In the genomic region with DNA sequence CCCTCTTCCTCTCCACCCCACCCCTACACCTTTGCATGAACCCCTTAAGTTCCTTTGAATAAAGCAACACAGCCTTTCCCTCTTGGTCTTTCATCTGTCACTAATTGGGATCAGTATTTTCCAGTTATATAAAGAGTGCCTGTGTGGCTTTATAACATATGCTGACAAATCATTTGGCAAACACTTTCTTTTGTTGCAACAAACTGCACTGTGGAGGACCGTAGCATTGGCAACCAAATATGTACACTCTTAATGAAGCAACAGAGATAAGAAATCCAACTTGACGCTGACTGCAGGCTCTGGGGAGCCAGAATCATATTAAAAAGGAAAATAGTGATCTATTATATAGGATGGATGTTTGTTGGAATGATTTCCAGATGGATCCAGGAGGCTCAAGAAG, we compare ENCODE assay signal across 12 cellular contexts.
DNase-seq lines count a peak whose midpoint lies in the region; ATAC-seq and TF ChIP-seq lines count a peak whose summit lies in the region.
"Had no signal": no experiment of that assay in that cellular context is flagged by ENCODE, and none has a peak within 500 bp of the region (broad histone marks: within the 10 kb centered on the region; RNA-seq: fewer than 3 reads in every experiment).

No MANE protein-coding gene starts in this region.

- TF ChIP-seq CTCF in tibial artery (IDR thresholded peaks at IDR 0.05), result no peak

- H3K27ac Mint-ChIP-seq in activated CD4-positive, alpha-beta T cell treated with anti-CD3 and anti-CD28 coated beads for 36 hours, result no peak overlapping the region
- H3K27ac Mint-ChIP-seq: activated T-cell treated with anti-CD3 and anti-CD28 coated beads, Interleukin-2, amount 50 U/mL, for 24 hours; stimulated activated naive B cell treated with anti-CD40 and anti-IgM and Interleukin-4, amounts not matched to agents 10 μg/mL and 1 μg/mL and 100 μg/mL, for 72 hours had no signal

- intact Hi-C loops in right cardiac atrium (cut with DNase I) (no loop called here), tibial artery (cut with DNase I; ENCODE audit: low total_unique reads) (no loop called here)
- intact Hi-C loops in activated CD4-positive, alpha-beta T cell treated with anti-CD3 and anti-CD28 coated beads for 36 hours (cut with DNase I, micrococcal nuclease), result no loop called here

- DNase-seq in HCEC 1CT (peak; percentile 58), amniotic epithelial cell (ENCODE audit: low read depth) (peak; percentile 95), right cardiac atrium (peak in 1 of 3 donors; percentile 22), SHP77 treated with DMSO at 0.1 percent for 48 hours (lab: John Stamatoyannopoulos, UW) (no peak), tibial artery (no peak)
- no peak for DNase-seq in activated CD4-positive, alpha-beta T cell treated with anti-CD3 and anti-CD28 coated beads for 36 hours
- DNase-seq: activated T-cell treated with anti-CD3 and anti-CD28 coated beads, Interleukin-2, amount 50 U/mL, for 24 hours; NCI-H1105; nucleus accumbens; stimulated activated naive B cell treated with anti-CD40 and anti-IgM and Interleukin-4, amounts not matched to agents 10 μg/mL and 1 μg/mL and 100 μg/mL, for 72 hours had no signal

- peaks cover 9% of the 10 kb centered on the region for H3K4me1 ChIP-seq in right cardiac atrium (ENCODE audit: control insufficient read depth, insufficient read depth, low read length)
- H3K4me1 ChIP-seq in stomach smooth muscle (ENCODE audit: control insufficient read depth, insufficient read depth, low read length), result peaks cover 45% of the 10 kb centered on the region
- peaks cover 0 to 17% (median 6%) of the 10 kb centered on the region in 4 donors for H3K4me1 ChIP-seq in tibial artery

- H3K36me3 Mint-ChIP-seq in activated CD4-positive, alpha-beta T cell treated with anti-CD3 and anti-CD28 coated beads for 36 hours (ENCODE audit: low read depth), result no peaks in the 10 kb centered on the region
- H3K36me3 Mint-ChIP-seq: stimulated activated naive B cell treated with anti-CD40 and anti-IgM and Interleukin-4, amounts not matched to agents 10 μg/mL and 1 μg/mL and 100 μg/mL, for 72 hours had no signal

- H3K9ac ChIP-seq in stomach smooth muscle (ENCODE audit: low read length in 2 of 2), result peak overlapping the region; percentile 49 to 68

- no peaks in the 10 kb centered on the region for H3K9me3 Mint-ChIP-seq in activated CD4-positive, alpha-beta T cell treated with anti-CD3 and anti-CD28 coated beads for 36 hours (ENCODE audit: low read depth)
- H3K9me3 Mint-ChIP-seq: activated T-cell treated with anti-CD3 and anti-CD28 coated beads, Interleukin-2, amount 50 U/mL, for 24 hours; stimulated activated naive B cell treated with anti-CD40 and anti-IgM and Interleukin-4, amounts not matched to agents 10 μg/mL and 1 μg/mL and 100 μg/mL, for 72 hours had no signal

- no peak overlapping the region for H3K4me3 Mint-ChIP-seq in activated CD4-positive, alpha-beta T cell treated with anti-CD3 and anti-CD28 coated beads for 36 hours
- H3K4me3 Mint-ChIP-seq: activated T-cell treated with anti-CD3 and anti-CD28 coated beads, Interleukin-2, amount 50 U/mL, for 24 hours; stimulated activated naive B cell treated with anti-CD40 and anti-IgM and Interleukin-4, amounts not matched to agents 10 μg/mL and 1 μg/mL and 100 μg/mL, for 72 hours had no signal

- ATAC-seq in right cardiac atrium, result peak; percentile 87 to 89
- no peak for ATAC-seq in HG03196 (IDR thresholded peaks at IDR 0.05; ENCODE audit: unreplicated experiment)
- ATAC-seq in activated CD4-positive, alpha-beta T cell treated with anti-CD3 and anti-CD28 coated beads for 36 hours, result no peak
- ATAC-seq: stimulated activated naive B cell treated with anti-CD40 and anti-IgM and Interleukin-4, amounts not matched to agents 10 μg/mL and 1 μg/mL and 100 μg/mL, for 72 hours had no signal

- H3K27me3 Mint-ChIP-seq in activated CD4-positive, alpha-beta T cell treated with anti-CD3 and anti-CD28 coated beads for 36 hours, result peaks cover 9% of the 10 kb centered on the region
- H3K27me3 Mint-ChIP-seq: stimulated activated naive B cell treated with anti-CD40 and anti-IgM and Interleukin-4, amounts not matched to agents 10 μg/mL and 1 μg/mL and 100 μg/mL, for 72 hours had no signal

- CTCF ChIA-PET in activated CD4-positive, alpha-beta T cell treated with anti-CD3 and anti-CD28 coated beads for 36 hours (lab: Charles Lee), result no interaction called here

- H3K4me3 ChIP-seq in right cardiac atrium (ENCODE audit: low read length) (no peak overlapping the region), stomach smooth muscle (ENCODE audit: low read length in 2 of 2) (peak overlapping the region; percentile 1 to 54), tibial artery (no peak overlapping the region)

- H3K4me1 Mint-ChIP-seq in activated CD4-positive, alpha-beta T cell treated with anti-CD3 and anti-CD28 coated beads for 36 hours, result no peaks in the 10 kb centered on the region
- H3K4me1 Mint-ChIP-seq: stimulated activated naive B cell treated with anti-CD40 and anti-IgM and Interleukin-4, amounts not matched to agents 10 μg/mL and 1 μg/mL and 100 μg/mL, for 72 hours had no signal

- no peaks in the 10 kb centered on the region for H3K36me3 ChIP-seq in stomach smooth muscle (ENCODE audit: control insufficient read depth in 2 of 2, insufficient read depth in 2 of 2, low read length in 2 of 2)
- no peaks in the 10 kb centered on the region for H3K36me3 ChIP-seq in tibial artery

- POLR2A ChIA-PET in activated CD4-positive, alpha-beta T cell treated with anti-CD3 and anti-CD28 coated beads for 36 hours (lab: Charles Lee), result no interaction called here

- no peaks in the 10 kb centered on the region for H3K27me3 ChIP-seq in right cardiac atrium (ENCODE audit: control insufficient read depth, insufficient read depth)
- no peaks in the 10 kb centered on the region for H3K27me3 ChIP-seq in stomach smooth muscle (ENCODE audit: control insufficient read depth in 1 of 2, insufficient read depth in 2 of 2, low read length in 2 of 2)
- H3K27me3 ChIP-seq in tibial artery, result no peaks in the 10 kb centered on the region

- H3K9me3 ChIP-seq in right cardiac atrium (ENCODE audit: control insufficient read depth, low read length) (no peaks in the 10 kb centered on the region), stomach smooth muscle (ENCODE audit: control insufficient read depth in 2 of 2, low read length in 2 of 2) (no peaks in the 10 kb centered on the region), tibial artery (no peaks in the 10 kb centered on the region)

- H3K27ac ChIP-seq in right cardiac atrium (ENCODE audit: low read length) (no peak overlapping the region), stomach smooth muscle (ENCODE audit: low read length) (peak overlapping the region; percentile 93), tibial artery (no peak overlapping the region)

- 13% methylated on average over 2 of the region's 2 CpGs for WGBS in right cardiac atrium

Comparison
In these comparisons a context has a peak if more than half of its experiments do, and no peak if none do; other contexts are left out.
1. DNase-seq: peak in HCEC 1CT (single experiment) and amniotic epithelial cell (single experiment); none in SHP77 treated with DMSO at 0.1 percent for 48 hours (single experiment), tibial artery (0 of 2) and activated CD4-positive, alpha-beta T cell treated with anti-CD3 and anti-CD28 coated beads for 36 hours (single experiment).
2. ATAC-seq: peak in right cardiac atrium (2 of 2); none in HG03196 (single experiment) and activated CD4-positive, alpha-beta T cell treated with anti-CD3 and anti-CD28 coated beads for 36 hours (single experiment).
3. H3K4me3 ChIP-seq: peak in stomach smooth muscle (2 of 2); none in right cardiac atrium (single experiment) and tibial artery (0 of 2).